Comparison of ENCODE assay signal across 38 cellular contexts in genomic region chr11:12444601-12445000, GRCh38.
"Had no signal": no experiment of that assay in that cellular context is flagged by ENCODE, and none has a peak within 500 bp of the region (broad histone marks: within the 10 kb centered on the region; RNA-seq: fewer than 3 reads in every experiment).

No MANE protein-coding gene starts in this region.

- H3K27ac Mint-ChIP-seq: activated B cell treated with CpG ODN at 0.5 μM for 24 hours; activated CD4-positive, alpha-beta memory T cell treated with anti-CD3 and anti-CD28 coated beads for 36 hours; activated CD4-positive, alpha-beta T cell treated with anti-CD3 and anti-CD28 coated beads, Interleukin-2, amount 10 ng/mL, durations not matched to agents 24 days and 14 days; activated CD8-positive, alpha-beta memory T cell treated with anti-CD3 and anti-CD28 coated beads, Interleukin-2, amount 10 ng/mL, durations not matched to agents 7 days and 5 days; activated CD8-positive, alpha-beta T cell treated with anti-CD3 and anti-CD28 coated beads, Interleukin-2, amount 10 ng/mL, durations not matched to agents 7 days and 5 days; activated naive CD4-positive, alpha-beta T cell treated with anti-CD3 and anti-CD28 coated beads, Interleukin-2, amount 10 ng/mL, durations not matched to agents 7 days and 5 days; activated naive CD4-positive, alpha-beta T cell treated with anti-CD3 and anti-CD28 coated beads, Interleukin-2, amount 50 U/mL, for 24 hours; activated naive CD8-positive, alpha-beta T cell; activated naive CD8-positive, alpha-beta T cell treated with anti-CD3 and anti-CD28 coated beads, Interleukin-2, amount 10 ng/mL, durations not matched to agents 7 days and 5 days; activated naive CD8-positive, alpha-beta T cell treated with anti-CD3 and anti-CD28 coated beads, Interleukin-2, amount 50 U/mL, for 24 hours; activated T-cell treated with anti-CD3 and anti-CD28 coated beads, Interleukin-2, amount 50 U/mL, for 24 hours; activated T-helper 2 cell treated with anti-CD3 and anti-CD28 coated beads, Interferon-gamma antibody, Interleukin-2, Interleukin-4, amounts not matched to agents 10 μg/mL and 5 μg/mL and 100 μg/mL, durations not matched to agents 14 hours and 24 hours and 36 hours; brain; T-helper 1 cell treated with Interleukin-12 subunit alpha and Interleukin-12 subunit beta and Interleukin-4 antibody, amounts not matched to agents 30 μg/mL and 1 μg/mL, for 36 hours; T-helper 2 cell treated with Interferon-gamma antibody and Interleukin-4, amounts not matched to agents 5 μg/mL and 100 μg/mL, for 36 hours had no signal

- H3K27me3 ChIP-seq: ascending aorta, cardiac muscle cell had no signal

- H3K36me3 ChIP-seq: ascending aorta, cardiac muscle cell had no signal

- H3K4me3 Mint-ChIP-seq: activated B cell treated with CpG ODN at 0.5 μM for 24 hours; activated CD4-positive, alpha-beta memory T cell treated with anti-CD3 and anti-CD28 coated beads for 36 hours; activated CD4-positive, alpha-beta T cell treated with anti-CD3 and anti-CD28 coated beads, Interleukin-2, amount 10 ng/mL, durations not matched to agents 24 days and 14 days; activated CD8-positive, alpha-beta memory T cell treated with anti-CD3 and anti-CD28 coated beads, Interleukin-2, amount 10 ng/mL, durations not matched to agents 7 days and 5 days; activated CD8-positive, alpha-beta T cell treated with anti-CD3 and anti-CD28 coated beads, Interleukin-2, amount 10 ng/mL, durations not matched to agents 7 days and 5 days; activated naive CD4-positive, alpha-beta T cell treated with anti-CD3 and anti-CD28 coated beads, Interleukin-2, amount 10 ng/mL, durations not matched to agents 7 days and 5 days; activated naive CD4-positive, alpha-beta T cell treated with anti-CD3 and anti-CD28 coated beads, Interleukin-2, amount 50 U/mL, for 24 hours; activated naive CD8-positive, alpha-beta T cell; activated naive CD8-positive, alpha-beta T cell treated with anti-CD3 and anti-CD28 coated beads, Interleukin-2, amount 10 ng/mL, durations not matched to agents 7 days and 5 days; activated naive CD8-positive, alpha-beta T cell treated with anti-CD3 and anti-CD28 coated beads, Interleukin-2, amount 50 U/mL, for 24 hours; activated T-cell treated with anti-CD3 and anti-CD28 coated beads, Interleukin-2, amount 50 U/mL, for 24 hours; brain; central memory CD8-positive, alpha-beta T cell; T-helper 1 cell treated with Interleukin-12 subunit alpha and Interleukin-12 subunit beta and Interleukin-4 antibody, amounts not matched to agents 30 μg/mL and 1 μg/mL, for 36 hours; T-helper 2 cell treated with Interferon-gamma antibody and Interleukin-4, amounts not matched to agents 5 μg/mL and 100 μg/mL, for 36 hours had no signal

- H3K9me3 ChIP-seq: ascending aorta had no signal

- H3K4me3 ChIP-seq: ascending aorta, cardiac muscle cell had no signal

- H3K27ac ChIP-seq: ascending aorta, cardiac muscle cell, VCaP had no signal

- FAIRE-seq: bronchial epithelial cell, TTC549 had no signal

- H3K27me3 Mint-ChIP-seq: activated CD4-positive, alpha-beta memory T cell treated with anti-CD3 and anti-CD28 coated beads for 36 hours; activated CD4-positive, alpha-beta T cell treated with anti-CD3 and anti-CD28 coated beads, Interleukin-2, amount 10 ng/mL, durations not matched to agents 24 days and 14 days; activated naive CD4-positive, alpha-beta T cell treated with anti-CD3 and anti-CD28 coated beads, Interleukin-2, amount 50 U/mL, for 24 hours; activated naive CD8-positive, alpha-beta T cell; brain had no signal

- H3K36me3 Mint-ChIP-seq: activated CD4-positive, alpha-beta memory T cell treated with anti-CD3 and anti-CD28 coated beads for 36 hours; activated CD8-positive, alpha-beta memory T cell treated with anti-CD3 and anti-CD28 coated beads, Interleukin-2, amount 10 ng/mL, durations not matched to agents 7 days and 5 days; activated naive CD4-positive, alpha-beta T cell treated with anti-CD3 and anti-CD28 coated beads, Interleukin-2, amount 10 ng/mL, durations not matched to agents 7 days and 5 days; activated naive CD4-positive, alpha-beta T cell treated with anti-CD3 and anti-CD28 coated beads, Interleukin-2, amount 50 U/mL, for 24 hours; activated naive CD8-positive, alpha-beta T cell; activated naive CD8-positive, alpha-beta T cell treated with anti-CD3 and anti-CD28 coated beads, Interleukin-2, amount 10 ng/mL, durations not matched to agents 7 days and 5 days had no signal

- H3K9me3 Mint-ChIP-seq: activated B cell treated with CpG ODN at 0.5 μM for 24 hours; activated CD4-positive, alpha-beta memory T cell treated with anti-CD3 and anti-CD28 coated beads for 36 hours; activated CD4-positive, alpha-beta T cell treated with anti-CD3 and anti-CD28 coated beads, Interleukin-2, amount 10 ng/mL, durations not matched to agents 24 days and 14 days; activated naive CD4-positive, alpha-beta T cell treated with anti-CD3 and anti-CD28 coated beads, Interleukin-2, amount 10 ng/mL, durations not matched to agents 7 days and 5 days; activated naive CD4-positive, alpha-beta T cell treated with anti-CD3 and anti-CD28 coated beads, Interleukin-2, amount 50 U/mL, for 24 hours; activated naive CD8-positive, alpha-beta T cell treated with anti-CD3 and anti-CD28 coated beads, Interleukin-2, amount 50 U/mL, for 24 hours; activated T-cell treated with anti-CD3 and anti-CD28 coated beads, Interleukin-2, amount 50 U/mL, for 24 hours; activated T-helper 2 cell treated with anti-CD3 and anti-CD28 coated beads, Interferon-gamma antibody, Interleukin-2, Interleukin-4, amounts not matched to agents 10 μg/mL and 5 μg/mL and 100 μg/mL, durations not matched to agents 14 hours and 24 hours and 36 hours; central memory CD8-positive, alpha-beta T cell; T-helper 1 cell treated with Interleukin-12 subunit alpha and Interleukin-12 subunit beta and Interleukin-4 antibody, amounts not matched to agents 30 μg/mL and 1 μg/mL, for 36 hours; T-helper 2 cell treated with Interferon-gamma antibody and Interleukin-4, amounts not matched to agents 5 μg/mL and 100 μg/mL, for 36 hours had no signal

- H3K4me1 Mint-ChIP-seq: activated B cell treated with CpG ODN at 0.5 μM for 24 hours; activated CD4-positive, alpha-beta T cell treated with anti-CD3 and anti-CD28 coated beads, Interleukin-2, amount 10 ng/mL, durations not matched to agents 24 days and 14 days; activated CD8-positive, alpha-beta memory T cell treated with anti-CD3 and anti-CD28 coated beads, Interleukin-2, amount 10 ng/mL, durations not matched to agents 7 days and 5 days; activated naive CD4-positive, alpha-beta T cell treated with anti-CD3 and anti-CD28 coated beads, Interleukin-2, amount 10 ng/mL, durations not matched to agents 7 days and 5 days; activated naive CD4-positive, alpha-beta T cell treated with anti-CD3 and anti-CD28 coated beads, Interleukin-2, amount 50 U/mL, for 24 hours; activated naive CD8-positive, alpha-beta T cell treated with anti-CD3 and anti-CD28 coated beads, Interleukin-2, amount 10 ng/mL, durations not matched to agents 7 days and 5 days; activated naive CD8-positive, alpha-beta T cell treated with anti-CD3 and anti-CD28 coated beads, Interleukin-2, amount 50 U/mL, for 24 hours; central memory CD8-positive, alpha-beta T cell had no signal

- DNase-seq: activated B cell treated with CpG ODN at 0.5 μM for 24 hours; activated CD4-positive, alpha-beta memory T cell treated with anti-CD3 and anti-CD28 coated beads for 36 hours; activated CD4-positive, alpha-beta T cell treated with anti-CD3 and anti-CD28 coated beads for 4 hours; activated CD4-positive, alpha-beta T cell treated with anti-CD3 and anti-CD28 coated beads, Interleukin-2, amount 10 ng/mL, durations not matched to agents 24 days and 14 days; activated CD4-positive, alpha-beta T cell treated with anti-CD3 and anti-CD28 coated beads, Interleukin-2, amount 50 U/mL, for 1 hour; activated CD4-positive, alpha-beta T cell treated with anti-CD3 and anti-CD28 coated beads, Interleukin-2, amount 50 U/mL, for 4 hours; activated CD4-positive, CD25-positive, alpha-beta regulatory T cell treated with anti-CD3 and anti-CD28 coated beads, Interleukin-2, amount 50 U/mL, for 72 hours; activated CD8-positive, alpha-beta memory T cell treated with anti-CD3 and anti-CD28 coated beads for 24 hours; activated CD8-positive, alpha-beta memory T cell treated with anti-CD3 and anti-CD28 coated beads, Interleukin-2, amount 10 ng/mL, durations not matched to agents 7 days and 5 days; activated CD8-positive, alpha-beta memory T cell treated with anti-CD3 and anti-CD28 coated beads, Interleukin-2, amount 50 U/mL, for 48 hours; activated CD8-positive, alpha-beta T cell treated with anti-CD3 and anti-CD28 coated beads, Interleukin-2, amount 10 ng/mL, durations not matched to agents 7 days and 5 days; activated effector memory CD4-positive, alpha-beta T cell treated with Interleukin-2 at 50 U/mL for 16 hours; activated gamma-delta T cell; activated naive CD4-positive, alpha-beta T cell treated with anti-CD3 and anti-CD28 coated beads, Interleukin-2, amount 10 ng/mL, durations not matched to agents 7 days and 5 days; activated naive CD4-positive, alpha-beta T cell treated with Interleukin-2 at 50 U/mL for 16 hours; activated naive CD8-positive, alpha-beta T cell treated with anti-CD3 and anti-CD28 coated beads, Interleukin-2, amount 10 ng/mL, durations not matched to agents 7 days and 5 days; activated naive CD8-positive, alpha-beta T cell treated with anti-CD3 and anti-CD28 coated beads, Interleukin-2, amount 50 U/mL, for 24 hours; activated T-cell treated with anti-CD3 and anti-CD28 coated beads, Interleukin-2, amount 50 U/mL, for 24 hours; activated T-cell treated with anti-CD3 and anti-CD28 coated beads, Interleukin-2, amount 50 U/mL, for 48 hours; amygdala; anterior cingulate cortex; caudate nucleus; cerebellar nuclear complex; T-helper 1 cell; T-helper 2 cell; T-helper 9 cell had no signal

- H3K4me1 ChIP-seq: ascending aorta had no signal
